9 cellular contexts compared by ENCODE assay signal in the genomic region with DNA sequence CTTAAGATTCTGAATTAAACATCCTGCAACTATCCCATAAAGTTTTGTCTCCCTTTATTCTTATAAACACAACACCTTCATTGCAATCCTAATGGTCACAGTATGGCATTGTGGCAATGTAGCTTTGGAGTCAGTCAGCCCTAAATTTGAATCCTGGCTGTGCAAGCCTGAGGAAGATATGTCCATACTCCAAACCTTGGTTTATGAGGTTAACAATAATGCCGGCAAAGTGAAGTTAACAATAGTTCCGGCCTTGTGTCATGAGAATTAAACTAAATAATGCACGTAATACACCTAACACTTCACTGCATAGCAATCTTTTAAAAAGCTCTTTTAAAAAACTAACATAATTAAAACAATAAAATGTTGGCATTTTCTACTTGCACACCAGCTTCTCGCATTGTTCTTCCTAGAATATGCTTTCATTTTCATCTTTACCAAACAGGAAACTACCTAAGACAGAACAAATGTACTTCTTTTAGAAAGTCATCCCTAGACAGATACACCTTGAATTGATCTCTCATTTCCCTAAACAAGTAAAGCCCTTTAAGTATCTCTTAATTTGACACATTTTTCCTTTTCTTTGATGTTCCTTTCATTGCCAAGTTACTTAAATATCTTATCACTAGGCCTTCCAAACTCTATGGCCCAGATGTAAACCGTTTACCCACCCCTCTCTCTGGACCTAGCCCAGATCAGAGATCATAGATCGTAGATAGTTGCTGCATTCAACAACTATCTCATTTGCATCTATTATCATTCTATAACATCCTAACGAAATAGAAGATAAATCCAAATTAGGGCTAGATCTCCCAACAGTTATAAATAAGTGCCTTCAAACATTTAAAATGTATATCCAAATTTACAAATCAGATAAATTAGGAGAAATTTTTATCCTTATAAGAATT.
DNase-seq lines count a peak whose midpoint lies in the region; ATAC-seq and TF ChIP-seq lines count a peak whose summit lies in the region.
"Had no signal": no experiment of that assay in that cellular context is flagged by ENCODE, and none has a peak within 500 bp of the region (broad histone marks: within the 10 kb centered on the region; RNA-seq: fewer than 3 reads in every experiment).

No MANE protein-coding gene starts in this region.

- peaks cover 60 to 83% (median 68%) of the 10 kb centered on the region in 4 donors for H3K4me1 ChIP-seq in stomach

- H3K4me3 ChIP-seq in stomach: peak overlapping the region in 1 of 4 donors; percentile 22

- peaks cover 45% of the 10 kb centered on the region for H3K4me1 Mint-ChIP-seq in activated naive CD4-positive, alpha-beta T cell treated with anti-CD3 and anti-CD28 coated beads for 36 hours (ENCODE audit: low read depth)
- H3K4me1 Mint-ChIP-seq in activated naive CD8-positive, alpha-beta T cell treated with anti-CD3 and anti-CD28 coated beads, Interleukin-2, amount 50 U/mL, for 24 hours: peaks cover 41% of the 10 kb centered on the region

- 53 to 63% (median 57%) methylated on average over 7 of the region's 7 CpGs for WGBS in stomach, 5 donors

- intact Hi-C loops in activated naive CD4-positive, alpha-beta T cell treated with anti-CD3 and anti-CD28 coated beads for 36 hours (cut with micrococcal nuclease): loop anchor here (1.0 kb wide), 4 partner anchors 26 to 817 kb away; a partner anchor contains a TSS
- intact Hi-C loops in stomach (cut with DNase I; ENCODE audit: low total_unique reads): no loop called here

- H3K9me3 ChIP-seq in stomach: no peaks in the 10 kb centered on the region

- CTCF ChIA-PET in activated naive CD4-positive, alpha-beta T cell treated with anti-CD3 and anti-CD28 coated beads for 36 hours (lab: Charles Lee): interaction anchor here (0.7 to 1.4 kb wide), 6 partner anchors 15 to 74 kb away, joined by 3 to 4 read pairs (median 3); a partner anchor contains a TSS

- peaks cover 3% of the 10 kb centered on the region for H3K36me3 Mint-ChIP-seq in activated naive CD4-positive, alpha-beta T cell treated with anti-CD3 and anti-CD28 coated beads for 36 hours (ENCODE audit: low read depth)
- peaks cover 3% of the 10 kb centered on the region for H3K36me3 Mint-ChIP-seq in activated naive CD8-positive, alpha-beta T cell treated with anti-CD3 and anti-CD28 coated beads, Interleukin-2, amount 50 U/mL, for 24 hours (ENCODE audit: low read depth)

- H3K36me3 ChIP-seq in stomach: no peaks in the 10 kb centered on the region

- no peaks in the 10 kb centered on the region for H3K27me3 ChIP-seq in stomach

- H3K27me3 Mint-ChIP-seq in activated naive CD4-positive, alpha-beta T cell treated with anti-CD3 and anti-CD28 coated beads for 36 hours (ENCODE audit: low read depth): no peaks in the 10 kb centered on the region
- H3K27me3 Mint-ChIP-seq in activated naive CD8-positive, alpha-beta T cell treated with anti-CD3 and anti-CD28 coated beads, Interleukin-2, amount 50 U/mL, for 24 hours: no peaks in the 10 kb centered on the region

- no peak for DNase-seq in activated naive CD4-positive, alpha-beta T cell treated with anti-CD3 and anti-CD28 coated beads for 36 hours
- DNase-seq in activated naive CD4-positive, alpha-beta T cell treated with Interleukin-2 at 50 U/mL for 16 hours: no peak
- no peak for DNase-seq in activated naive CD8-positive, alpha-beta T cell treated with anti-CD3 and anti-CD28 coated beads, Interleukin-2, amount 50 U/mL, for 24 hours
- DNase-seq in stomach (no peak), DMS153 treated with DMSO at 0.1 percent for 48 hours (lab: John Stamatoyannopoulos, UW; ENCODE audit: unreplicated experiment) (no peak), NCI-H510A (lab: John Stamatoyannopoulos, UW) (no peak)
- no peak for DNase-seq in stimulated activated CD4-positive, alpha-beta T cell treated with anti-CD3 and anti-CD28 coated beads, Interleukin-4, amount 100 ng/mL, for 1 hour

- peak overlapping the region in 4 of 5 donors; percentile 16 to 84 (median 78) for H3K27ac ChIP-seq in stomach
- H3K27ac ChIP-seq: C4-2B had no signal

- H3K9me3 Mint-ChIP-seq in activated naive CD4-positive, alpha-beta T cell treated with anti-CD3 and anti-CD28 coated beads for 36 hours: no peaks in the 10 kb centered on the region
- no peaks in the 10 kb centered on the region for H3K9me3 Mint-ChIP-seq in activated naive CD8-positive, alpha-beta T cell treated with anti-CD3 and anti-CD28 coated beads, Interleukin-2, amount 50 U/mL, for 24 hours

- H3K27ac Mint-ChIP-seq in activated naive CD4-positive, alpha-beta T cell treated with anti-CD3 and anti-CD28 coated beads for 36 hours: peak overlapping the region; percentile 76
- peak overlapping the region; percentile 81 for H3K27ac Mint-ChIP-seq in activated naive CD8-positive, alpha-beta T cell treated with anti-CD3 and anti-CD28 coated beads, Interleukin-2, amount 50 U/mL, for 24 hours

- TF ChIP-seq CTCF in stomach (IDR thresholded peaks at IDR 0.05): no peak

- no peak for TF ChIP-seq POLR2A in stomach (IDR thresholded peaks at IDR 0.05)

- no peak for TF ChIP-seq EP300 in stomach (IDR thresholded peaks at IDR 0.05)

- peak; percentile 71 for ATAC-seq in HG03060 (IDR thresholded peaks at IDR 0.05; ENCODE audit: low read depth, unreplicated experiment)
- peak; percentile 62 for ATAC-seq in activated naive CD8-positive, alpha-beta T cell treated with anti-CD3 and anti-CD28 coated beads, Interleukin-2, amount 50 U/mL, for 24 hours

- H3K4me3 Mint-ChIP-seq in activated naive CD4-positive, alpha-beta T cell treated with anti-CD3 and anti-CD28 coated beads for 36 hours: peak overlapping the region; percentile 54
- peak overlapping the region; percentile 60 for H3K4me3 Mint-ChIP-seq in activated naive CD8-positive, alpha-beta T cell treated with anti-CD3 and anti-CD28 coated beads, Interleukin-2, amount 50 U/mL, for 24 hours
